ENCODE assay signal across 31 cellular contexts in the genomic region with DNA sequence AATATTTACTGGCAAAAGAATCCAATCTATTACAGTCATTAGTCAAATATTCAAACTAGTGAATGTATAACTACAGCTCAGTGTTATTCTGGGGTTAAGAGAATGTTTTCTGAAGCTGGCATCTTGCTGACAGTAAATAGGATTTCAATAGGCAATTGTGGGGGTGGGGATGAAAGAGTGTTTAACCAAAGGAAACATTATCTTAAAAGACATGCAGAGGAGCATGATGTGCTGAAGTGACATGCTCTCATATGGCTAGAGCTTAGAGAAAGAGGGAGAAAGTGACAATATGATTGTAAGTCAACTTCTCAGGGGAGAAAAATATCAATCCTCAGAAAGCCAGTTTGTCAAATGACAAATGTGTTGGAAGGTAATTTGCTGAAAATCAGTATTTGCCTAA.
"Had no signal": no experiment of that assay in that cellular context is flagged by ENCODE, and none has a peak within 500 bp of the region (broad histone marks: within the 10 kb centered on the region; RNA-seq: fewer than 3 reads in every experiment).

No MANE protein-coding gene starts in this region.

- H3K4me3 ChIP-seq: neural progenitor cell, ovary, psoas muscle, skin epidermis, smooth muscle cell, spleen, thoracic aorta, thyroid gland, tibial nerve, upper lobe of left lung, vagina had no signal

- H3K27me3 ChIP-seq: neural progenitor cell, ovary, spleen, thyroid gland, tibial nerve, upper lobe of left lung, vagina had no signal

- H2AFZ ChIP-seq: neural progenitor cell, parathyroid adenoma had no signal

- H3K79me2 ChIP-seq: parathyroid adenoma had no signal

- H3K9me3 ChIP-seq: ovary, thoracic aorta, thyroid gland, vagina had no signal

- ATAC-seq: naive thymus-derived CD8-positive, alpha-beta T cell; natural killer cell treated with Interleukin-12 subunit alpha and Interleukin-12 subunit beta and Interleukin-15 and Interleukin-18, amount 100 ng/mL, for 72 hours; psoas muscle; right cardiac atrium; sciatic nerve; stimulated activated memory B cell treated with anti-CD40 and anti-IgM and Interleukin-4, amounts not matched to agents 10 μg/mL and 1 μg/mL and 100 μg/mL, for 72 hours; stimulated activated naive CD8-positive, alpha-beta T cell treated with anti-CD3 and anti-CD28 coated beads, Interleukin-15, amount 100 ng/mL, for 72 hours; stimulated activated naive CD8-positive, alpha-beta T cell treated with anti-CD3 and anti-CD28 coated beads, Interleukin-15, Interleukin-2, amounts not matched to agents 100 U/mL and 50 U/mL, for 24 hours had no signal

- H3K4me1 ChIP-seq: parathyroid adenoma, psoas muscle, spleen, thyroid gland, tibial nerve, upper lobe of left lung, vagina had no signal

- H3K36me3 ChIP-seq: neural progenitor cell, ovary, spleen, thoracic aorta, thyroid gland, tibial nerve, upper lobe of left lung, vagina had no signal

- H3K4me2 ChIP-seq: neural progenitor cell, smooth muscle cell had no signal

- DNase-seq: naive B cell; naive thymus-derived CD8-positive, alpha-beta T cell; nephron progenitor cell; occipital lobe; ovary; psoas muscle; retina; right cardiac atrium; spleen; stimulated activated CD4-positive, alpha-beta T cell treated with anti-CD3 and anti-CD28 coated beads, Interleukin-12 subunit alpha, Interleukin-12 subunit beta, amount 100 ng/mL, for 4 hours; stimulated activated CD4-positive, alpha-beta T cell treated with anti-CD3 and anti-CD28 coated beads, Interleukin-1b, Interleukin-23, amount 100 ng/mL, for 48 hours; stimulated activated CD4-positive, alpha-beta T cell treated with anti-CD3 and anti-CD28 coated beads, Interleukin-4, amount 100 ng/mL, for 1 hour; stimulated activated CD4-positive, alpha-beta T cell treated with anti-CD3 and anti-CD28 coated beads, Interleukin-4, amount 100 ng/mL, for 4 hours; stimulated activated CD8-positive, alpha-beta memory T cell treated with anti-CD3 and anti-CD28 coated beads, Interleukin-4, amount 100 ng/mL, for 48 hours; stimulated activated naive CD4-positive, alpha-beta T cell; stimulated activated naive CD8-positive, alpha-beta T cell treated with anti-CD3 and anti-CD28 coated beads, Interleukin-15, amount 100 ng/mL, for 72 hours; stimulated activated naive CD8-positive, alpha-beta T cell treated with anti-CD3 and anti-CD28 coated beads, Interleukin-15, Interleukin-2, amounts not matched to agents 100 U/mL and 50 U/mL, for 24 hours; thyroid gland; trophoblast cell had no signal

- FAIRE-seq: urothelium cell line had no signal

- H3K9ac ChIP-seq: neural progenitor cell, parathyroid adenoma had no signal

- H3K27ac ChIP-seq: neural progenitor cell, ovary, parathyroid adenoma, psoas muscle, skin epidermis, spleen, thoracic aorta, thyroid gland, tibial nerve, upper lobe of left lung, vagina had no signal
